Comparison of ENCODE assay signal across 12 cellular contexts in genomic region chr2:181859123-181859522, GRCh38.
"Had no signal": no experiment of that assay in that cellular context is flagged by ENCODE, and none has a peak within 500 bp of the region (broad histone marks: within the 10 kb centered on the region; RNA-seq: fewer than 3 reads in every experiment).

No MANE protein-coding gene starts in this region.

- H3K4me1 ChIP-seq: esophagus muscularis mucosa, heart right ventricle had no signal

- H3K36me3 ChIP-seq: breast epithelium, esophagus muscularis mucosa, heart right ventricle had no signal

- H3K4me3 ChIP-seq: breast epithelium, esophagus muscularis mucosa, heart right ventricle had no signal

- H3K27ac ChIP-seq: breast epithelium, esophagus muscularis mucosa, heart right ventricle had no signal

- DNase-seq: activated CD4-positive, alpha-beta T cell treated with anti-CD3 and anti-CD28 coated beads, Interleukin-2, amount 50 U/mL, for 1 hour; activated CD4-positive, CD25-positive, alpha-beta regulatory T cell treated with anti-CD3 and anti-CD28 coated beads, Interleukin-2, amount 50 U/mL, for 72 hours; activated CD8-positive, alpha-beta memory T cell treated with anti-CD3 and anti-CD28 coated beads, Interleukin-2, amount 50 U/mL, for 4 hours; activated effector memory CD4-positive, alpha-beta T cell treated with Interleukin-2 at 50 U/mL for 16 hours; activated naive CD4-positive, alpha-beta T cell treated with anti-CD3 and anti-CD28 coated beads, Interleukin-2, amount 50 U/mL, for 16 hours; activated T-cell treated with anti-CD3 and anti-CD28 coated beads, Interleukin-2, amount 50 U/mL, for 4 hours; aorta; effector CD8-positive, alpha-beta T cell; heart right ventricle; occipital lobe had no signal

- H3K9me3 ChIP-seq: breast epithelium, esophagus muscularis mucosa, heart right ventricle had no signal

- ATAC-seq: activated T-cell treated with anti-CD3 and anti-CD28 coated beads, Interleukin-2, amount 50 U/mL, for 4 hours; heart right ventricle had no signal

- H3K27me3 ChIP-seq: breast epithelium, esophagus muscularis mucosa, heart right ventricle had no signal
